Comparison of ENCODE assay signal across 9 cellular contexts in genomic region chr17:44599298-44600175, GRCh38. TPM values are rescaled to one million over a fixed set of nuclear protein-coding genes. Genes with fewer than 3 reads are reported as not detected.
DNase-seq lines count a peak whose midpoint lies in the region; ATAC-seq, FAIRE-seq and TF ChIP-seq lines count a peak whose summit lies in the region.
"Had no signal": no experiment of that assay in that cellular context is flagged by ENCODE, and none has a peak within 500 bp of the region (broad histone marks: within the 10 kb centered on the region; RNA-seq: fewer than 3 reads in every experiment).

No MANE protein-coding gene starts in this region.

- ATAC-seq in HG03139 (IDR thresholded peaks at IDR 0.05; ENCODE audit: unreplicated experiment), result no peak
- no peak for ATAC-seq in natural killer cell
- ATAC-seq: activated CD4-positive, alpha-beta T cell treated with anti-CD3 and anti-CD28 coated beads for 36 hours had no signal

- no CpG with 5 or more reads among the region's 9 CpGs for WGBS in neuronal stem cell (ENCODE audit: extremely low coverage in 2 of 2, insufficient read length in 2 of 2, insufficient replicate concordance in 1 of 2), 2 donors

- no peak overlapping the region for H3K14ac ChIP-seq in neuronal stem cell (ENCODE audit: low read length)

- H3K9me3 ChIP-seq in endothelial cell of umbilical vein (replicated peaks; ENCODE audit: control insufficient read depth, insufficient read depth, low read length) (no peaks in the 10 kb centered on the region), neuronal stem cell (replicated peaks in 1 of 2; ENCODE audit: control insufficient read depth in 2 of 2, insufficient read depth in 1 of 2, low read depth in 1 of 2, low read length in 2 of 2) (no peaks in the 10 kb centered on the region)

- H3K27ac ChIP-seq in endothelial cell of umbilical vein (ENCODE audit: insufficient read depth, low read depth, low read length) (no peak overlapping the region), neuronal stem cell (replicated peaks; ENCODE audit: low read length) (peak overlapping the region; percentile 61)

- H3K9ac ChIP-seq in endothelial cell of umbilical vein (replicated peaks; ENCODE audit: extremely low read depth, insufficient read depth, low read length), result no peak overlapping the region
- H3K9ac ChIP-seq in neuronal stem cell (ENCODE audit: low read depth, low read length, poor library complexity), result no peak overlapping the region

- dilution Hi-C loops in endothelial cell of umbilical vein (cut with MboI; ENCODE audit: extremely low pct_ligation_motif_present, low sequenced_read_pairs), result no loop called here

- POLR2A ChIA-PET in endothelial cell of umbilical vein (lab: Charles Lee), result interaction anchor here (0.6 kb wide), 1 partner anchor 12 kb away, joined by 3 read pairs; no protein-coding TSS in a partner anchor

- no peaks in the 10 kb centered on the region for H3K36me3 ChIP-seq in endothelial cell of umbilical vein (ENCODE audit: control insufficient read depth in 2 of 2, extremely low read depth in 1 of 2, insufficient read depth in 2 of 2, low read length in 2 of 2)
- H3K36me3 ChIP-seq in neuronal stem cell (replicated peaks in 1 of 2; ENCODE audit: control insufficient read depth in 2 of 2, insufficient read depth in 2 of 2, low read length in 2 of 2), result no peaks in the 10 kb centered on the region

- H4K20me1 ChIP-seq in endothelial cell of umbilical vein (replicated peaks; ENCODE audit: control insufficient read depth, extremely low read depth, insufficient read depth, low read length), result no peaks in the 10 kb centered on the region

- no peak overlapping the region for H4K91ac ChIP-seq in neuronal stem cell (ENCODE audit: low read depth, low read length, poor library complexity)

- peaks cover 0 to 4% of the 10 kb centered on the region in 2 donors for H3K27me3 Mint-ChIP-seq in natural killer cell (ENCODE audit: low read depth in 2 of 2)

- no peaks in the 10 kb centered on the region for H3K36me3 Mint-ChIP-seq in natural killer cell

- H3K27me3 ChIP-seq in endothelial cell of umbilical vein (ENCODE audit: control insufficient read depth in 2 of 2, insufficient read depth in 2 of 2, low read length in 2 of 2) (no peaks in the 10 kb centered on the region), neuronal stem cell (ENCODE audit: control insufficient read depth in 3 of 3, insufficient read depth in 3 of 3, low read depth in 1 of 3, low read length in 3 of 3) (no peaks in the 10 kb centered on the region)

- DNase-seq in Ammon's horn (ENCODE audit: low spot score), result peak; percentile 13
- peak; percentile 30 for DNase-seq in NCI-H2029 treated with DMSO at 0.1 percent for 48 hours (lab: John Stamatoyannopoulos, UW)
- peak; percentile 96 for DNase-seq in endothelial cell of umbilical vein (ENCODE audit: low read depth, low spot score)
- DNase-seq in neuronal stem cell (ENCODE audit: low spot score), result peak; percentile 46
- DNase-seq in activated effector memory CD4-positive, alpha-beta T cell treated with anti-CD3 and anti-CD28 coated beads, Interleukin-2, amount 50 U/mL, for 16 hours, result no peak
- DNase-seq in NCI-H2081 (lab: John Stamatoyannopoulos, UW), result no peak
- no peak for DNase-seq in natural killer cell
- DNase-seq: activated CD4-positive, alpha-beta T cell treated with anti-CD3 and anti-CD28 coated beads for 36 hours had no signal

- H2BK5ac ChIP-seq in neuronal stem cell (ENCODE audit: low read length), result peak overlapping the region; percentile 5

- no peak overlapping the region for H3K23ac ChIP-seq in neuronal stem cell (ENCODE audit: low read depth, low read length, poor library complexity)

- H2AFZ ChIP-seq in endothelial cell of umbilical vein (ENCODE audit: low read depth, low read length) (peak overlapping the region; percentile 7), neuronal stem cell (ENCODE audit: low read length) (peak overlapping the region; percentile 87)

- TF ChIP-seq CTCF in endothelial cell of umbilical vein (IDR thresholded peaks at IDR 0.05; ENCODE audit: extremely low read depth in 1 of 2, insufficient read depth in 1 of 2, low read depth in 1 of 2, low read length in 2 of 2), result no peak
- no peak for TF ChIP-seq CTCF in natural killer cell (IDR thresholded peaks at IDR 0.05)

- no peaks in the 10 kb centered on the region for H3K9me1 ChIP-seq in endothelial cell of umbilical vein (replicated peaks; ENCODE audit: control insufficient read depth, extremely low read depth, insufficient read depth, low read length)

- no peaks in the 10 kb centered on the region for H3K79me1 ChIP-seq in neuronal stem cell (ENCODE audit: low read depth, low read length)

- peak overlapping the region; percentile 84 for H3K18ac ChIP-seq in neuronal stem cell (ENCODE audit: low read length)

- H2BK12ac ChIP-seq in neuronal stem cell (ENCODE audit: low read length), result no peak overlapping the region

- H3K4me3 ChIP-seq in endothelial cell of umbilical vein (replicated peaks in 1 of 3; ENCODE audit: insufficient read depth in 1 of 3, low read depth in 1 of 3, low read length in 3 of 3) (no peak overlapping the region), neuronal stem cell (ENCODE audit: low read length in 2 of 2) (no peak overlapping the region)

- peak; percentile 42 for TF ChIP-seq POLR2A in endothelial cell of umbilical vein (IDR thresholded peaks at IDR 0.05; ENCODE audit: low read depth, low read length)

- FAIRE-seq in endothelial cell of umbilical vein (lab: Jason Lieb, UNC), result peak; percentile 98

- no peaks in the 10 kb centered on the region for H3K79me2 ChIP-seq in endothelial cell of umbilical vein (ENCODE audit: control insufficient read depth, insufficient read depth, low read length)

- peaks cover 19% of the 10 kb centered on the region for H3K4me1 ChIP-seq in endothelial cell of umbilical vein (ENCODE audit: control insufficient read depth, extremely low read depth, insufficient read depth, low read length)
- H3K4me1 ChIP-seq in neuronal stem cell (ENCODE audit: control insufficient read depth in 2 of 2, insufficient read depth in 1 of 2, low read depth in 1 of 2, low read length in 2 of 2), result peaks cover 20 to 26% of the 10 kb centered on the region in 2 donors

- no peak overlapping the region for H3K4me2 ChIP-seq in endothelial cell of umbilical vein (ENCODE audit: insufficient read depth, low read length)
- H3K4me2 ChIP-seq in neuronal stem cell (ENCODE audit: insufficient read depth, low read length, poor library complexity, severe bottlenecking), result peak overlapping the region; percentile 43

- no peak overlapping the region for H3K4ac ChIP-seq in neuronal stem cell (ENCODE audit: low read length)

- H4K8ac ChIP-seq in neuronal stem cell (ENCODE audit: low read depth, low read length), result no peak overlapping the region

- H3K27ac Mint-ChIP-seq in natural killer cell, result no peak overlapping the region
- H3K27ac Mint-ChIP-seq: activated CD4-positive, alpha-beta T cell treated with anti-CD3 and anti-CD28 coated beads for 36 hours had no signal

- CTCF ChIA-PET in endothelial cell of umbilical vein (lab: Charles Lee), result interaction anchor here (0.7 to 1.2 kb wide), 3 partner anchors 12 to 18 kb away, joined by 3 read pairs; no protein-coding TSS in a partner anchor

- H2BK15ac ChIP-seq in neuronal stem cell (ENCODE audit: low read length), result no peak overlapping the region

- no peaks in the 10 kb centered on the region for H3K4me1 Mint-ChIP-seq in natural killer cell
- H3K4me1 Mint-ChIP-seq: activated CD4-positive, alpha-beta T cell treated with anti-CD3 and anti-CD28 coated beads for 36 hours had no signal

- no peak overlapping the region for H3K4me3 Mint-ChIP-seq in natural killer cell
- H3K4me3 Mint-ChIP-seq: activated CD4-positive, alpha-beta T cell treated with anti-CD3 and anti-CD28 coated beads for 36 hours had no signal

- intact Hi-C loops in endothelial cell of umbilical vein (cut with micrococcal nuclease), result loop anchor here (2.0 kb wide), 1 partner anchor 17 kb away; no protein-coding TSS in a partner anchor
- intact Hi-C loops in natural killer cell (cut with micrococcal nuclease), result no loop called here

- H2AK5ac ChIP-seq in neuronal stem cell (ENCODE audit: low read depth, low read length), result peak overlapping the region; percentile 38

- no peaks in the 10 kb centered on the region for H3K9me3 Mint-ChIP-seq in natural killer cell

- BruUV-seq in endothelial cell of umbilical vein (replicated peaks; lab: Mats Ljungman, UMichigan), result no TSS peak

- H2BK120ac ChIP-seq in neuronal stem cell (ENCODE audit: low read depth, low read length), result peak overlapping the region; percentile 39

TF ChIP-seq in endothelial cell of umbilical vein, 7 proteins besides CTCF, POLR2A, EP300 and RAD21:
- TF ChIP-seq POLR2AphosphoS5 (IDR thresholded peaks at IDR 0.05; ENCODE audit: insufficient read depth, low read depth, low read length) (peak; percentile 66), MYC (IDR thresholded peaks at IDR 0.05; ENCODE audit: low read depth, low read length) (no peak), GATA2 (IDR thresholded peaks at IDR 0.05; ENCODE audit: insufficient read depth, insufficient read length, low read depth, low read length) (no peak), FOS (IDR thresholded peaks at IDR 0.05; ENCODE audit: borderline replicate concordance, insufficient read depth, low read length) (peak; percentile 90)

RNA-seq across cellular contexts. Expression of gene FZD2, which starts 42.3 kb away (rescaled TPM):
- total RNA-seq in endothelial cell of umbilical vein, result 4.4 and 5.8 TPM in 2 replicates
- polyA plus RNA-seq in endothelial cell of umbilical vein, result 14.0 and 18.2 TPM in 2 replicates
- polyA plus RNA-seq in endothelial cell of umbilical vein (2011; cell fraction: cytosol; rRNA removed), result 4.5 and 6.0 TPM in 2 replicates
- polyA plus RNA-seq in endothelial cell of umbilical vein (2011; cell fraction: nucleus; rRNA removed), result 2.4 and 3.5 TPM in 2 replicates
- 3.1 and 4.9 TPM in 2 replicates for polyA plus RNA-seq in endothelial cell of umbilical vein (2012)
- 8.4 and 11.1 TPM in 2 replicates for polyA minus RNA-seq in endothelial cell of umbilical vein
- 17.3 TPM for polyA minus RNA-seq in endothelial cell of umbilical vein (2011; cell fraction: cytosol; rRNA and poly(A)+ RNA removed)
- polyA minus RNA-seq in endothelial cell of umbilical vein (2011; cell fraction: nucleus; rRNA and poly(A)+ RNA removed), result 2.1 and 3.4 TPM in 2 replicates
- polyA plus RNA-seq in neuronal stem cell (2013, experiment 1 of 2), result 181 TPM
- 177 TPM for polyA plus RNA-seq in neuronal stem cell (2013, experiment 2 of 2)
- under 1 TPM; 0.27 to 0.55 (median 0.33) TPM for total RNA-seq in natural killer cell

RNA-seq across cellular contexts. Expression of gene MEIOC, which starts 56.7 kb away (rescaled TPM):
- total RNA-seq in endothelial cell of umbilical vein (0.46 TPM in 1 of 2 replicates, not detected in the other), natural killer cell (not detected)
- polyA plus RNA-seq in endothelial cell of umbilical vein, result 0.08 and 0.19 TPM in 2 replicates
- polyA plus RNA-seq in endothelial cell of umbilical vein (2011; cell fraction: cytosol; rRNA removed), result 0.11 and 0.19 TPM in 2 replicates
- polyA plus RNA-seq in endothelial cell of umbilical vein (2011; cell fraction: nucleus; rRNA removed), result 0.15 and 0.32 TPM in 2 replicates
- 0.40 and 0.78 TPM in 2 replicates for polyA plus RNA-seq in endothelial cell of umbilical vein (2012)
- polyA minus RNA-seq in endothelial cell of umbilical vein, result 0.17 TPM in 1 of 2 replicates, not detected in the other
- not detected for polyA minus RNA-seq in endothelial cell of umbilical vein (2011; cell fraction: cytosol; rRNA and poly(A)+ RNA removed)
- polyA minus RNA-seq in endothelial cell of umbilical vein (2011; cell fraction: nucleus; rRNA and poly(A)+ RNA removed), result 0.67 TPM in 1 of 2 replicates, not detected in the other
- 2.5 TPM for polyA plus RNA-seq in neuronal stem cell (2013, experiment 1 of 2)
- 2.9 TPM for polyA plus RNA-seq in neuronal stem cell (2013, experiment 2 of 2)

Comparison
In these comparisons a context has a peak if more than half of its experiments do, and no peak if none do; other contexts are left out.
1. DNase-seq: peak in Ammon's horn (single experiment), NCI-H2029 treated with DMSO at 0.1 percent for 48 hours (single experiment), endothelial cell of umbilical vein (single experiment) and neuronal stem cell (single experiment); none in activated effector memory CD4-positive, alpha-beta T cell treated with anti-CD3 and anti-CD28 coated beads, Interleukin-2, amount 50 U/mL, for 16 hours (single experiment), NCI-H2081 (0 of 2) and natural killer cell (single experiment).